ENCODE assay signal across 9 cellular contexts in genomic region chr4:46993075-46994006, GRCh38. TPM values are rescaled to one million over a fixed set of nuclear protein-coding genes. Genes with fewer than 3 reads are reported as not detected.
DNase-seq lines count a peak whose midpoint lies in the region; ATAC-seq and TF ChIP-seq lines count a peak whose summit lies in the region.
"Had no signal": no experiment of that assay in that cellular context is flagged by ENCODE, and none has a peak within 500 bp of the region (broad histone marks: within the 10 kb centered on the region; RNA-seq: fewer than 3 reads in every experiment).

TSS of gene GABRA4 (minus strand) at chr4:46993581. CDS start at chr4:46993424, 157 bp downstream.

- H3K36me3 ChIP-seq in heart right ventricle (no peaks in the 10 kb centered on the region), sigmoid colon (no peaks in the 10 kb centered on the region)

- intact Hi-C loops in heart right ventricle (cut with DNase I) (loop anchor here in 3 of 10 donors (5.0 kb wide), 3 partner anchors 41 to 891 kb away; no protein-coding TSS in a partner anchor), sigmoid colon (cut with DNase I) (no loop called here)

- peak; percentile 52 for ATAC-seq in GM19463 (IDR thresholded peaks at IDR 0.05; ENCODE audit: unreplicated experiment)
- ATAC-seq in heart right ventricle, result peak; percentile 65 to 90 (median 76)
- no peak for ATAC-seq in HG03354 (IDR thresholded peaks at IDR 0.05; ENCODE audit: poor library complexity, severe bottlenecking, unreplicated experiment)
- ATAC-seq in HG03025 (IDR thresholded peaks at IDR 0.05; ENCODE audit: low FRiP score, unreplicated experiment), result no peak
- ATAC-seq in HG03139 (IDR thresholded peaks at IDR 0.05; ENCODE audit: unreplicated experiment), result no peak

- H3K4me1 ChIP-seq in heart right ventricle, result peaks cover 0 to 9% (median 3%) of the 10 kb centered on the region in 9 donors
- H3K4me1 ChIP-seq in sigmoid colon, result peaks cover 0 to 12% (median 10%) of the 10 kb centered on the region in 4 donors

- H3K27me3 ChIP-seq in heart right ventricle (peaks cover 0 to 77% (median 18%) of the 10 kb centered on the region in 7 donors), sigmoid colon (peaks cover 0 to 31% (median 8%) of the 10 kb centered on the region in 3 donors)

- TF ChIP-seq EP300 in sigmoid colon (IDR thresholded peaks at IDR 0.05), result no peak

- 1% methylated on average over 66 to 67 of the region's 67 CpGs for WGBS in heart right ventricle, 2 donors
- WGBS in sigmoid colon, 2 donors, result 4% methylated on average over 67 of the region's 67 CpGs

- peak within 1 kb of the TSS; percentile 3 to 65 (median 54) for H3K4me3 ChIP-seq in heart right ventricle
- peak within 1 kb of the TSS in 3 of 4 donors; percentile 12 to 30 (median 24) for H3K4me3 ChIP-seq in sigmoid colon

- H3K27ac ChIP-seq in heart right ventricle, result peak within 1 kb of the TSS in 9 of 10 donors; percentile 17 to 91 (median 83)
- H3K27ac ChIP-seq in sigmoid colon, result no peak within 1 kb of the TSS

- H3K9me3 ChIP-seq in heart right ventricle (no peaks in the 10 kb centered on the region), sigmoid colon (no peaks in the 10 kb centered on the region)

- peak; percentile 19 for DNase-seq in activated T-cell treated with anti-CD3 and anti-CD28 coated beads, Interleukin-2, amount 50 U/mL, for 48 hours
- DNase-seq in heart right ventricle (peak; percentile 14 to 24), sigmoid colon (no peak), NK-92 (lab: John Stamatoyannopoulos, UW; ENCODE audit: unreplicated experiment) (no peak)

- TF ChIP-seq CTCF in heart right ventricle (IDR thresholded peaks at IDR 0.05) (no peak), sigmoid colon (IDR thresholded peaks at IDR 0.05) (no peak)

- no peak for TF ChIP-seq POLR2A in sigmoid colon (IDR thresholded peaks at IDR 0.05)

RNA-seq across cellular contexts. Expression of gene GABRA4, which starts in this region (rescaled TPM):
- total RNA-seq in heart right ventricle (10 to 100 TPM in 9 of 10 donors, 1 to 10 TPM in 1; 3.3 to 57.1 (median 28.1) TPM), sigmoid colon (under 1 TPM in 3 of 4 donors, not detected in 1; 0.14 to 0.36 (median 0.28) TPM)
- polyA plus RNA-seq in heart right ventricle (1 to 10 TPM; 2.4 to 7.0 TPM), sigmoid colon (under 1 TPM in 1 of 3 donors, not detected in 2; 0.09 TPM)
- polyA plus RNA-seq: adipose tissue had no signal

Comparison
In these comparisons a context has a peak if more than half of its experiments do, and no peak if none do; other contexts are left out.
1. ATAC-seq: peak in GM19463 (single experiment) and heart right ventricle (8 of 8); none in HG03354 (single experiment), HG03025 (single experiment) and HG03139 (single experiment).
2. DNase-seq: peak in activated T-cell treated with anti-CD3 and anti-CD28 coated beads, Interleukin-2, amount 50 U/mL, for 48 hours (2 of 2) and heart right ventricle (2 of 2); none in sigmoid colon (single experiment) and NK-92 (single experiment).
3. H3K27ac ChIP-seq: peak in heart right ventricle (9 of 10); none in sigmoid colon (0 of 4).